Comparison of ENCODE assay signal across 10 cellular contexts in genomic region chr5:160799160-160799559, GRCh38. TPM values are rescaled to one million over a fixed set of nuclear protein-coding genes. Genes with fewer than 3 reads are reported as not detected.
DNase-seq lines count a peak whose midpoint lies in the region; ATAC-seq and TF ChIP-seq lines count a peak whose summit lies in the region.
"Had no signal": no experiment of that assay in that cellular context is flagged by ENCODE, and none has a peak within 500 bp of the region (broad histone marks: within the 10 kb centered on the region; RNA-seq: fewer than 3 reads in every experiment).

No MANE protein-coding gene starts in this region.

- no peak for TF ChIP-seq CTCF in MM.1S (IDR thresholded peaks at IDR 0.05; ENCODE audit: low read length)
- no peak for TF ChIP-seq CTCF in lower lobe of right lung (IDR thresholded peaks at IDR 0.05)

- DNase-seq in MM.1S (peak; percentile 18), lower lobe of right lung (no peak), KG1 (lab: John Stamatoyannopoulos, UW) (no peak)
- DNase-seq: NCI-H446 treated with DMSO at 0.1 percent for 48 hours, right lobe of liver had no signal

- H3K9me3 ChIP-seq in MM.1S (replicated peaks; ENCODE audit: insufficient read depth, low read length) = no peaks in the 10 kb centered on the region
- no peaks in the 10 kb centered on the region for H3K9me3 ChIP-seq in lower lobe of right lung
- H3K9me3 ChIP-seq: right lobe of liver had no signal

- H3F3A ChIP-seq in MM.1S (ENCODE audit: insufficient read depth, low read length) = no peaks in the 10 kb centered on the region

- ATAC-seq in GM18520 (IDR thresholded peaks at IDR 0.05; ENCODE audit: unreplicated experiment) = peak; percentile 67
- ATAC-seq in GM21737 (IDR thresholded peaks at IDR 0.05; ENCODE audit: unreplicated experiment) = peak; percentile 56
- ATAC-seq in lower lobe of right lung = peak; percentile 86 to 94
- no peak for ATAC-seq in HG02623 (IDR thresholded peaks at IDR 0.05; ENCODE audit: unreplicated experiment)
- ATAC-seq in GM19467 (IDR thresholded peaks at IDR 0.05; ENCODE audit: unreplicated experiment) = no peak
- no peak for ATAC-seq in GM21528 (IDR thresholded peaks at IDR 0.05; ENCODE audit: low FRiP score, unreplicated experiment)

- H3K27ac ChIP-seq in MM.1S (ENCODE audit: low read length) (peak overlapping the region; percentile 26; the same call in 1 of the 2 replicates), lower lobe of right lung (no peak overlapping the region)
- H3K27ac ChIP-seq: right lobe of liver had no signal

- H3K27me3 ChIP-seq in MM.1S (replicated peaks; ENCODE audit: insufficient read depth, low read length) (no peaks in the 10 kb centered on the region), lower lobe of right lung (ENCODE audit: low read depth) (no peaks in the 10 kb centered on the region)
- H3K27me3 ChIP-seq: right lobe of liver had no signal

- H3K4me2 ChIP-seq in MM.1S (ENCODE audit: low read depth, low read length) = no peak overlapping the region

- no peak overlapping the region for H2AFZ ChIP-seq in MM.1S (ENCODE audit: low read length)

- H3K79me2 ChIP-seq in MM.1S (ENCODE audit: low read length) = no peaks in the 10 kb centered on the region

- H3K36me3 ChIP-seq in MM.1S (replicated peaks; ENCODE audit: insufficient read depth, low read length) = no peaks in the 10 kb centered on the region
- no peaks in the 10 kb centered on the region for H3K36me3 ChIP-seq in lower lobe of right lung
- H3K36me3 ChIP-seq: right lobe of liver had no signal

- H3K4me3 ChIP-seq in MM.1S (ENCODE audit: low read length) (no peak overlapping the region), lower lobe of right lung (no peak overlapping the region)
- H3K4me3 ChIP-seq: right lobe of liver had no signal

- no peak overlapping the region for H3K9ac ChIP-seq in MM.1S (ENCODE audit: low read length)

- H3K4me1 ChIP-seq in MM.1S (ENCODE audit: low read length) (peaks cover 12% of the 10 kb centered on the region), lower lobe of right lung (no peaks in the 10 kb centered on the region)
- H3K4me1 ChIP-seq: right lobe of liver had no signal

- intact Hi-C loops in lower lobe of right lung (cut with DNase I) = no loop called here

- H3K9me2 ChIP-seq in MM.1S (replicated peaks; ENCODE audit: insufficient read depth, low read length) = no peaks in the 10 kb centered on the region

- no peaks in the 10 kb centered on the region for H4K20me1 ChIP-seq in MM.1S (ENCODE audit: insufficient read depth, low read length)

RNA-seq across cellular contexts. Expression of gene ATP10B, which starts 52.9 kb away (rescaled TPM):
- total RNA-seq in lower lobe of right lung = not detected

Comparison
In these comparisons a context has a peak if more than half of its experiments do, and no peak if none do; other contexts are left out.
1. ATAC-seq: peak in GM18520 (single experiment), GM21737 (single experiment) and lower lobe of right lung (2 of 2); none in HG02623 (single experiment), GM19467 (single experiment) and GM21528 (single experiment).